In the genomic region with DNA sequence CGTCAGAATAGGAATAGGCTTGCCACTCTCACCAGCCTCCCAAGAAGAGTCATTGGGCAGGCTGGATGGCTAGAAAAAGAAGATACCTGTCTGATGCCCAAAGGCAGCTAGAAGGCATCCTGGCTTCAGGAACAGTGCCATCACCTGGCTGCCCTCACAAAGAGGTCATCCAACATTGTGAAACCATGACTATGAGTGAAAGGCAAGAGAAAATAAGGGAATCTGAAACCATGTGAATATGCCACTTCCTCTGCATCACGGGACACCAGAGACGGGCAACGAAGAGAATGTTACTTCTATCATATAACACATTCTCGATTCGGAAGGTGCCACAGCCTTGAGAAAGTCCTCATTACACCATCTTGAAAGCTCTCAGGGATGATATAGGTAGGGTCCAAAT, we compare ENCODE assay signal across 19 cellular contexts.
"Had no signal": no experiment of that assay in that cellular context is flagged by ENCODE, and none has a peak within 500 bp of the region (broad histone marks: within the 10 kb centered on the region; RNA-seq: fewer than 3 reads in every experiment).

No MANE protein-coding gene starts in this region.

- H3K9me3 ChIP-seq: colonic mucosa, sigmoid colon, testis, tibial nerve had no signal

- H3K4me3 ChIP-seq: colonic mucosa, hepatocyte, neural progenitor cell, sigmoid colon, skin epidermis, testis, tibial nerve had no signal

- ATAC-seq: left colon; natural killer cell; stimulated activated naive B cell treated with anti-CD40 and anti-IgM and Interleukin-4, amounts not matched to agents 10 μg/mL and 1 μg/mL and 100 μg/mL, for 72 hours; stimulated activated naive CD8-positive, alpha-beta T cell treated with anti-CD3 and anti-CD28 coated beads, Interleukin-15, amount 100 ng/mL, for 72 hours had no signal

- H3K4me3 Mint-ChIP-seq: endodermal cell; mesothelial cell of epicardium; natural killer cell; stimulated activated naive B cell treated with anti-CD40 and anti-IgM and Interleukin-4, amounts not matched to agents 10 μg/mL and 1 μg/mL and 100 μg/mL, for 72 hours; stimulated activated naive CD8-positive, alpha-beta T cell treated with anti-CD3 and anti-CD28 coated beads, Interleukin-15, amount 100 ng/mL, for 72 hours had no signal

- H3K27me3 Mint-ChIP-seq: stimulated activated naive CD8-positive, alpha-beta T cell treated with anti-CD3 and anti-CD28 coated beads, Interleukin-15, amount 100 ng/mL, for 72 hours had no signal

- H3K9ac ChIP-seq: neural progenitor cell, parathyroid adenoma had no signal

- H3K36me3 Mint-ChIP-seq: mesothelial cell of epicardium; natural killer cell; stimulated activated naive B cell treated with anti-CD40 and anti-IgM and Interleukin-4, amounts not matched to agents 10 μg/mL and 1 μg/mL and 100 μg/mL, for 72 hours had no signal

- H3K27me3 ChIP-seq: colonic mucosa, hepatocyte, neural progenitor cell, sigmoid colon, testis, tibial nerve had no signal

- H3K27ac Mint-ChIP-seq: endodermal cell; mesothelial cell of epicardium; natural killer cell; neural progenitor cell; stimulated activated naive B cell treated with anti-CD40 and anti-IgM and Interleukin-4, amounts not matched to agents 10 μg/mL and 1 μg/mL and 100 μg/mL, for 72 hours; stimulated activated naive CD8-positive, alpha-beta T cell treated with anti-CD3 and anti-CD28 coated beads, Interleukin-15, amount 100 ng/mL, for 72 hours had no signal

- H3K36me3 ChIP-seq: colonic mucosa, neural progenitor cell, sigmoid colon, tibial nerve had no signal

- H3K4me1 ChIP-seq: colonic mucosa, parathyroid adenoma, testis, tibial nerve had no signal

- H3K27ac ChIP-seq: colonic mucosa, hepatocyte, neural progenitor cell, parathyroid adenoma, sigmoid colon, skin epidermis, testis, tibial nerve had no signal

- H3K4me1 Mint-ChIP-seq: stimulated activated naive CD8-positive, alpha-beta T cell treated with anti-CD3 and anti-CD28 coated beads, Interleukin-15, amount 100 ng/mL, for 72 hours had no signal

- DNase-seq: colonic mucosa; effector CD4-positive, alpha-beta T cell; endodermal cell; foreskin melanocyte; left colon; mammary epithelial cell; natural killer cell; sigmoid colon; stimulated activated CD4-positive, alpha-beta T cell treated with anti-CD3 and anti-CD28 coated beads, Interleukin-2, amount 100 ng/mL, for 24 hours; stimulated activated CD4-positive, alpha-beta T cell treated with anti-CD3 and anti-CD28 coated beads, Interleukin-4, amount 100 ng/mL, for 4 hours; stimulated activated naive B cell treated with anti-CD40 and anti-IgM and Interleukin-4, amounts not matched to agents 10 μg/mL and 1 μg/mL and 100 μg/mL, for 72 hours; stimulated activated naive CD8-positive, alpha-beta T cell treated with anti-CD3 and anti-CD28 coated beads, Interleukin-15, amount 100 ng/mL, for 72 hours; testis had no signal

- H3K4me2 ChIP-seq: hepatocyte, neural progenitor cell had no signal

- H3K79me2 ChIP-seq: hepatocyte, parathyroid adenoma had no signal

- H3K9me3 Mint-ChIP-seq: endodermal cell; natural killer cell; stimulated activated naive B cell treated with anti-CD40 and anti-IgM and Interleukin-4, amounts not matched to agents 10 μg/mL and 1 μg/mL and 100 μg/mL, for 72 hours; stimulated activated naive CD8-positive, alpha-beta T cell treated with anti-CD3 and anti-CD28 coated beads, Interleukin-15, amount 100 ng/mL, for 72 hours had no signal

- H2AFZ ChIP-seq: hepatocyte, neural progenitor cell, parathyroid adenoma had no signal
